18 cellular contexts compared by ENCODE assay signal in the genomic region with DNA sequence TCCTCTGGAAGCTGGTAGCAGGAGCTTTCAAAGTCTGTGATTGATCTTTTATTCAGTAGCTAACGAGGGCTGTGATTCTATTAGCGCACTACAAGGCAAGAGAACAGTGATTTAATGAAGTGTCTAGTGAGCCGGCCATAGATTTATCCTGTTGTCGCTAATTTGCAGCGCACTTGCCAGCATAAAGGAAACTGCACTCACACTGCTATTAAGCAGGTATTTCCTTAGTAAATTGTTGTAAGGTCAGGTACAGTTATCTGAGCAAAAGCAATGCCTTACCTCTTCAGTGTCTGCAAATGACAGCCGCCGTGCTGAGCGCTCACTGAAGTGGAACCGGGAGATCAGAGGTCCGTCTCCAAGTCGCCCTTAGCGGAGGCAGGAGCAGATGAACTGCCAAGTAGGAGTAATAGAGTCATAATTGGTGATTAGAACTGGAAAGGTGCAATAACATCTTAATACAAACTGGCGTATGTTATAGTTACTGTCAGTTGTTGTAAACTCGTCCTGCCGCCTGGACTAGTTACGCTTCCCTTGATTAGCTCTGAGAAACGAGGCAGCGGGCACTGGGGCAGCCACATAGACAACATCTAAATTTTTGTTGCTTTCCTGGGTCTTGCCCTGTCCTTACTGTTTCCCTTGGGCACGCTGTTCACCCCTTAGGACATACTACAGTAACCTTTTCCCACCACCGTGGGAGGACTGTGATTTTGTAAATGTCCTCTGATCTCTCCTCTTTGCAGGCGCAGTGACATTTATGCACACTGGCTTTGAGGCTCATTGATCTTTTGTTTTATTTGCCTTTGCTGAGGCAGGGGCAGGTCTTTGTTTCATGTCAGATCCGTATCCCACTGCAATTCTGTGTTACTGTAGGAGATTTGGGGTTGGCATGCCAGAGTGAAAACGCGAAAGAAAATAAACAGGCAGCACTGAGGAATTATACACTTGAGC.
A peak's percentile ranks its signal among the peaks of the same experiment; 100 is the strongest.
DNase-seq lines count a peak whose midpoint lies in the region; ATAC-seq and TF ChIP-seq lines count a peak whose summit lies in the region.
"Had no signal": no experiment of that assay in that cellular context is flagged by ENCODE, and none has a peak within 500 bp of the region (broad histone marks: within the 10 kb centered on the region; RNA-seq: fewer than 3 reads in every experiment).

No MANE protein-coding gene starts in this region.

- DNase-seq in NCI-H2171 treated with DMSO at 0.1 percent for 48 hours (lab: John Stamatoyannopoulos, UW) (peak; percentile 22), NCI-H2171 (lab: John Stamatoyannopoulos, UW) (no peak), cerebellar cortex (ENCODE audit: low spot score) (peak; percentile 12), transverse colon (peak; percentile 19), A172 (ENCODE audit: low spot score) (no peak), NCI-H2196 treated with DMSO at 0.1 percent for 48 hours (lab: John Stamatoyannopoulos, UW; ENCODE audit: unreplicated experiment) (no peak)
- DNase-seq: 8988T; activated CD4-positive, CD25-positive, alpha-beta regulatory T cell; central memory CD4-positive, alpha-beta T cell; effector memory CD8-positive, alpha-beta T cell; islet precursor cell; NCI-H226; SIG-M5; T-helper 17 cell had no signal

- TF ChIP-seq CTCF in transverse colon (IDR thresholded peaks at IDR 0.05) = no peak

- H3K36me3 ChIP-seq in mucosa of rectum (ENCODE audit: control insufficient read depth in 2 of 2, insufficient read depth in 2 of 2, low read length in 2 of 2) (no peaks in the 10 kb centered on the region), transverse colon (peaks cover 0 to 1% (median 0%) of the 10 kb centered on the region in 4 donors)
- H3K36me3 ChIP-seq: tibial nerve had no signal

- H3K27me3 ChIP-seq in mucosa of rectum (ENCODE audit: control insufficient read depth in 2 of 2, insufficient read depth in 2 of 2, low read length in 2 of 2) (no peaks in the 10 kb centered on the region), transverse colon (no peaks in the 10 kb centered on the region)
- H3K27me3 ChIP-seq: BLaER1 treated with 17β-estradiol and CSF1 and Interleukin-3, amounts not matched to agents 10 nM and 100 nM; tibial nerve had no signal

- peaks cover 21 to 40% of the 10 kb centered on the region in 2 donors for H3K4me1 ChIP-seq in mucosa of rectum (ENCODE audit: control insufficient read depth in 2 of 2, insufficient read depth in 2 of 2, low read length in 2 of 2)
- H3K4me1 ChIP-seq in transverse colon = peaks cover 0 to 44% (median 29%) of the 10 kb centered on the region in 4 donors

- no peaks in the 10 kb centered on the region for H3K9me3 ChIP-seq in mucosa of rectum (ENCODE audit: control insufficient read depth in 2 of 2, low read length in 2 of 2)
- no peaks in the 10 kb centered on the region for H3K9me3 ChIP-seq in transverse colon
- H3K9me3 ChIP-seq: tibial nerve had no signal

- no peak for ATAC-seq in GM21423 (IDR thresholded peaks at IDR 0.05; ENCODE audit: unreplicated experiment)
- ATAC-seq: effector memory CD8-positive, alpha-beta T cell; T-helper 17 cell had no signal

- no peak for TF ChIP-seq EP300 in transverse colon (IDR thresholded peaks at IDR 0.05; ENCODE audit: low read depth)

- no peak for TF ChIP-seq POLR2A in transverse colon (IDR thresholded peaks at IDR 0.05)

- WGBS in transverse colon (ENCODE audit: low coverage in 1 of 2), 2 donors = 39 to 57% methylated on average over 18 to 24 of the region's 24 CpGs

- in situ Hi-C loops in transverse colon (cut with MboI; ENCODE audit: low pct_ligation_motif_present in 1 of 4, low pct_unique_long_range_greater_than_20kb in 1 of 4, low sequenced_read_pairs in 3 of 4) = no loop called here

- peak overlapping the region in 1 of 2 donors; percentile 51 for H3K9ac ChIP-seq in mucosa of rectum (ENCODE audit: low read depth in 1 of 2, low read length in 2 of 2)
- H3K9ac ChIP-seq: BLaER1 treated with 17β-estradiol and CSF1 and Interleukin-3, amounts not matched to agents 10 nM and 100 nM had no signal

- H3K27ac ChIP-seq in mucosa of rectum (ENCODE audit: low read depth in 2 of 2, low read length in 2 of 2) (peak overlapping the region; percentile 62 to 67), transverse colon (peak overlapping the region in 3 of 4 donors; percentile 45 to 77 (median 50))
- H3K27ac ChIP-seq: BLaER1 treated with 17β-estradiol and CSF1 and Interleukin-3, amounts not matched to agents 10 nM and 100 nM; tibial nerve had no signal

- intact Hi-C loops in transverse colon (cut with DNase I; ENCODE audit: low total_unique reads) = no loop called here

- H3K4me3 ChIP-seq in mucosa of rectum (ENCODE audit: low read length in 2 of 2) (peak overlapping the region; percentile 53 to 56), transverse colon (peak overlapping the region in 2 of 4 donors; percentile 14 to 30)
- H3K4me3 ChIP-seq: BLaER1 treated with 17β-estradiol and CSF1 and Interleukin-3, amounts not matched to agents 10 nM and 100 nM; tibial nerve had no signal

Comparison
In these comparisons a context has a peak if more than half of its experiments do, and no peak if none do; other contexts are left out.
1. DNase-seq: peak in NCI-H2171 treated with DMSO at 0.1 percent for 48 hours (single experiment), cerebellar cortex (single experiment) and transverse colon (single experiment); none in NCI-H2171 (single experiment), A172 (single experiment) and NCI-H2196 treated with DMSO at 0.1 percent for 48 hours (single experiment).